8 cellular contexts compared by ENCODE assay signal in genomic region chr11:67053896-67054850, GRCh38.
A peak's percentile ranks its signal among the peaks of the same experiment; 100 is the strongest.
DNase-seq lines count a peak whose midpoint lies in the region; TF ChIP-seq lines count a peak whose summit lies in the region.

No MANE protein-coding gene starts in this region.

- H3K4me3 ChIP-seq in mucosa of stomach (ENCODE audit: low read length) (no peak overlapping the region), tibial artery (no peak overlapping the region)
- H3K4me3 ChIP-seq in effector memory CD4-positive, alpha-beta T cell (ENCODE audit: insufficient read depth, low read depth, low read length, poor library complexity, severe bottlenecking): no peak overlapping the region

- intact Hi-C loops in tibial artery (cut with DNase I; ENCODE audit: low total_unique reads): no loop called here

- H3K9ac ChIP-seq in mucosa of stomach (ENCODE audit: low read length): peak overlapping the region; percentile 3

- H3K27me3 ChIP-seq in mucosa of stomach (ENCODE audit: control insufficient read depth, insufficient read depth, low read length) (no peaks in the 10 kb centered on the region), tibial artery (no peaks in the 10 kb centered on the region)
- H3K27me3 ChIP-seq in effector memory CD4-positive, alpha-beta T cell (replicated peaks; ENCODE audit: control insufficient read depth, insufficient read depth, low read length, poor library complexity, severe bottlenecking): no peaks in the 10 kb centered on the region

- DNase-seq in activated CD4-positive, alpha-beta T cell treated with anti-CD3 and anti-CD28 coated beads for 24 hours (ENCODE audit: low read depth in 2 of 2): peak; percentile 16 to 37
- DNase-seq in activated CD4-positive, alpha-beta T cell treated with anti-CD3 and anti-CD28 coated beads for 1 hour: no peak
- DNase-seq in NCI-H1105 (lab: John Stamatoyannopoulos, UW) (peak; percentile 5), epithelial cell of prostate (ENCODE audit: low read depth, low spot score) (no peak), tibial artery (peak; percentile 40 to 88)
- peak; percentile 66 for DNase-seq in activated CD4-positive, alpha-beta T cell treated with anti-CD3 and anti-CD28 coated beads for 48 hours
- DNase-seq in effector memory CD4-positive, alpha-beta T cell: no peak

- H3K4me1 ChIP-seq in mucosa of stomach (ENCODE audit: control insufficient read depth, insufficient read depth, low read length) (peaks cover 50% of the 10 kb centered on the region), tibial artery (peaks cover 0 to 53% (median 40%) of the 10 kb centered on the region in 4 donors)
- peaks cover 10% of the 10 kb centered on the region for H3K4me1 ChIP-seq in effector memory CD4-positive, alpha-beta T cell (ENCODE audit: control insufficient read depth, insufficient read depth, low read length, poor library complexity, severe bottlenecking)

- no peaks in the 10 kb centered on the region for H3K36me3 ChIP-seq in mucosa of stomach (ENCODE audit: control insufficient read depth, insufficient read depth, low read length)
- peaks cover 0 to under 1% (median 0%) of the 10 kb centered on the region in 3 donors for H3K36me3 ChIP-seq in tibial artery
- no peaks in the 10 kb centered on the region for H3K36me3 ChIP-seq in effector memory CD4-positive, alpha-beta T cell (ENCODE audit: control insufficient read depth, insufficient read depth, low read length)

- H3K9me3 ChIP-seq in mucosa of stomach (ENCODE audit: control insufficient read depth, low read length) (no peaks in the 10 kb centered on the region), tibial artery (no peaks in the 10 kb centered on the region)
- no peaks in the 10 kb centered on the region for H3K9me3 ChIP-seq in effector memory CD4-positive, alpha-beta T cell (ENCODE audit: control insufficient read depth, low read length)

- peak overlapping the region; percentile 98 for H3K27ac ChIP-seq in epithelial cell of prostate
- peak overlapping the region; percentile 85 for H3K27ac ChIP-seq in tibial artery
- H3K27ac ChIP-seq in effector memory CD4-positive, alpha-beta T cell (ENCODE audit: insufficient read depth, low read length, poor library complexity, severe bottlenecking): no peak overlapping the region

- peak; percentile 59 to 67 for TF ChIP-seq CTCF in tibial artery (IDR thresholded peaks at IDR 0.05)

Comparison
In these comparisons a context has a peak if more than half of its experiments do, and no peak if none do; other contexts are left out.
1. DNase-seq: peak in activated CD4-positive, alpha-beta T cell treated with anti-CD3 and anti-CD28 coated beads for 24 hours (2 of 2), NCI-H1105 (single experiment), activated CD4-positive, alpha-beta T cell treated with anti-CD3 and anti-CD28 coated beads for 48 hours (single experiment) and tibial artery (2 of 2); none in activated CD4-positive, alpha-beta T cell treated with anti-CD3 and anti-CD28 coated beads for 1 hour (single experiment), epithelial cell of prostate (single experiment) and effector memory CD4-positive, alpha-beta T cell (0 of 3).